ENCODE assay signal across 23 cellular contexts in the genomic region with DNA sequence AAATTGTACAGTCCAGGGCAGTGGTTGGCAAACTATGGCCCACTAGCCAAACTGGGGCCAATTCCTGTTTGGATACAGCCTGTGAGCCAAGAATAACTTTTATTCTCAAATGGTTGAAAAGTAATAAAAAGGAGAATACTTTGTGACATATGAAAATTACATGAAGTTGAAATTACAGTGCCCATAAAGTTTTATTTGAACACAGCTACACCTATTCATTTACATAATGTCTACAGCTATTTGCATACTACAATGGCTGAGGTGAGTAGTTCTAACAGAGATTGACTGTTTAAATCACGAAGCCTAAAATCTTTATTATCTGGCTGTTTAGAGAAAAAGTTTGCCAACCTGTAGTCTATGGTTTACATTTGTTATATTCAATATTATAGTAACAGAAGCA.
"Had no signal": no experiment of that assay in that cellular context is flagged by ENCODE, and none has a peak within 500 bp of the region (broad histone marks: within the 10 kb centered on the region; RNA-seq: fewer than 3 reads in every experiment).

No MANE protein-coding gene starts in this region.

- H3K36me3 Mint-ChIP-seq: IgD-negative memory B cell had no signal

- H3K9ac ChIP-seq: SK-N-SH had no signal

- H3K9me3 ChIP-seq: SK-N-SH had no signal

- H3K4me2 ChIP-seq: SK-N-SH had no signal

- FAIRE-seq: HTR-8/SVneo had no signal

- H3K4me3 Mint-ChIP-seq: IgD-negative memory B cell had no signal

- H3K27me3 Mint-ChIP-seq: IgD-negative memory B cell had no signal

- H3K27ac ChIP-seq: HL-60, RWPE1 had no signal

- H3K4me1 Mint-ChIP-seq: IgD-negative memory B cell had no signal

- ATAC-seq: Panc1, PC-3 had no signal

- DNase-seq: KBM-7; NCI-H1092; NCI-H1105 treated with DMSO at 0.1 percent for 48 hours; NCI-H1417 treated with DMSO at 0.1 percent for 48 hours; NCI-H146; NCI-H1694 treated with DMSO at 0.1 percent for 48 hours; NCI-H1930; NCI-H2081; NCI-H2107; NCI-H2227 treated with DMSO at 0.1 percent for 48 hours; NCI-H524; NCI-H526 treated with DMSO at 0.1 percent for 48 hours; NCI-H774; NK-92 treated with Interleukin-12 subunit alpha and Interleukin-12 subunit beta, amount 100 ng/mL, for 24 hours; PC-3; SHP77; SK-N-SH; SW 1271 had no signal
